Comparison of ENCODE assay signal across 10 cellular contexts in the genomic region with DNA sequence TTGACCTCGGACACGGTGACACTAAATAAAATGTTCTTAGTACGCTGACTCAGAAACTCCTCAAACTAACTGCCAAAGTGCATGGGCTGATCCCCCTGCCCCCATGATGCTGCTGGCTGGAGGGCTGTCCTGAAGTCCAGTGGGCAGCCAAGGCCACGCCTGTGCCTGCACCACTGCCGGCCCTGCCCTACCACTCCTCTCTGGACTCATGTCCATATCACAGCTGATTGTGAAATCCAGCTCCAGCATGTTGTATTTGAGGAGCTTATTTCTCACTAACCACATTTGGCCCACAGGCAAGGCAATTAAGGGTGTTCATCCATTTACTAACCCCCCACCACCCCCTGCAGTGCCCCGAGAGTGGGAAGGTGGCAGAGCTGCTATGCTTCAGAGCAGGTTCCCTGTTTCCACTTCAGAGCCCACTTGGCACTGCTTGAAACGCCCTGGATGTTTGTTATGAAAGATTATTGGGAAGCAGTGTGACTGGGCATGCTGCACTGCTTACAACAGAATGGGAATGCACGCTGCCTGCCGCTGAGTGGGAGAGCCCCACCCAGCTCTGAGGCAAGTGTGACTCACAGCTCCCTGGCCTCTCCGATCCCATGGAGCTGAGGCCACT.
DNase-seq lines count a peak whose midpoint lies in the region; ATAC-seq and TF ChIP-seq lines count a peak whose summit lies in the region.
"Had no signal": no experiment of that assay in that cellular context is flagged by ENCODE, and none has a peak within 500 bp of the region (broad histone marks: within the 10 kb centered on the region; RNA-seq: fewer than 3 reads in every experiment).

No MANE protein-coding gene starts in this region.

- H3K9ac ChIP-seq in stomach smooth muscle (ENCODE audit: low read length in 2 of 2) (no peak overlapping the region), MM.1S (ENCODE audit: low read length) (no peak overlapping the region)

- intact Hi-C loops in right cardiac atrium (cut with DNase I), result no loop called here

- TF ChIP-seq CTCF in MM.1S (IDR thresholded peaks at IDR 0.05; ENCODE audit: low read length), result no peak

- DNase-seq in GOT3 (lab: John Stamatoyannopoulos, UW), result peak; percentile 76
- DNase-seq in amygdala (lab: John Stamatoyannopoulos, UW), result peak in 29 of 56 donors; percentile 4 to 64 (median 23)
- DNase-seq in right cardiac atrium, result peak; percentile 82 to 90 (median 84)
- DNase-seq in MM.1S, result no peak
- DNase-seq in Kasumi-1 (lab: John Stamatoyannopoulos, UW), result no peak
- DNase-seq: activated CD8-positive, alpha-beta memory T cell treated with anti-CD3 and anti-CD28 coated beads, Interleukin-2, amount 50 U/mL, for 4 hours; natural killer cell had no signal

- H3K4me2 ChIP-seq in MM.1S (ENCODE audit: low read depth, low read length), result no peak overlapping the region

- H3K79me2 ChIP-seq in MM.1S (ENCODE audit: low read length), result no peaks in the 10 kb centered on the region

- H3K9me3 ChIP-seq in right cardiac atrium (ENCODE audit: control insufficient read depth, low read length) (no peaks in the 10 kb centered on the region), stomach smooth muscle (ENCODE audit: control insufficient read depth in 2 of 2, low read length in 2 of 2) (peaks cover 0 to 3% of the 10 kb centered on the region in 2 donors), MM.1S (replicated peaks; ENCODE audit: insufficient read depth, low read length) (no peaks in the 10 kb centered on the region)

- H3K27me3 ChIP-seq in right cardiac atrium (ENCODE audit: control insufficient read depth, insufficient read depth) (no peaks in the 10 kb centered on the region), stomach smooth muscle (ENCODE audit: control insufficient read depth in 1 of 2, insufficient read depth in 2 of 2, low read length in 2 of 2) (no peaks in the 10 kb centered on the region), MM.1S (replicated peaks; ENCODE audit: insufficient read depth, low read length) (peaks cover 3% of the 10 kb centered on the region; the same call in 1 of the 2 replicates)

- H3F3A ChIP-seq in MM.1S (ENCODE audit: insufficient read depth, low read length), result no peaks in the 10 kb centered on the region

- WGBS in right cardiac atrium, result 61% methylated on average over 10 of the region's 10 CpGs

- ATAC-seq in right cardiac atrium (peak; percentile 95 to 97), GM19023 (IDR thresholded peaks at IDR 0.05; ENCODE audit: unreplicated experiment) (no peak), GM19452 (IDR thresholded peaks at IDR 0.05; ENCODE audit: unreplicated experiment) (no peak)
- ATAC-seq: natural killer cell had no signal

- H3K36me3 ChIP-seq in stomach smooth muscle (ENCODE audit: control insufficient read depth in 2 of 2, insufficient read depth in 2 of 2, low read length in 2 of 2), result no peaks in the 10 kb centered on the region
- no peaks in the 10 kb centered on the region for H3K36me3 ChIP-seq in MM.1S (replicated peaks; ENCODE audit: insufficient read depth, low read length)

- no peaks in the 10 kb centered on the region for H3K9me2 ChIP-seq in MM.1S (replicated peaks; ENCODE audit: insufficient read depth, low read length)

- H2AFZ ChIP-seq in MM.1S (ENCODE audit: low read length), result no peak overlapping the region

- H3K27ac ChIP-seq in right cardiac atrium (ENCODE audit: low read length), result peak overlapping the region; percentile 49
- H3K27ac ChIP-seq in stomach smooth muscle (ENCODE audit: low read length), result peak overlapping the region; percentile 60
- H3K27ac ChIP-seq in MM.1S (ENCODE audit: low read length), result no peak overlapping the region

- H3K4me1 ChIP-seq in right cardiac atrium (ENCODE audit: control insufficient read depth, insufficient read depth, low read length), result no peaks in the 10 kb centered on the region
- peaks cover 3% of the 10 kb centered on the region for H3K4me1 ChIP-seq in stomach smooth muscle (ENCODE audit: control insufficient read depth, insufficient read depth, low read length)
- H3K4me1 ChIP-seq in MM.1S (ENCODE audit: low read length), result no peaks in the 10 kb centered on the region

- H3K4me3 ChIP-seq in right cardiac atrium (ENCODE audit: low read length) (no peak overlapping the region), stomach smooth muscle (ENCODE audit: low read length in 2 of 2) (no peak overlapping the region), MM.1S (ENCODE audit: low read length) (no peak overlapping the region)

- no peaks in the 10 kb centered on the region for H4K20me1 ChIP-seq in MM.1S (ENCODE audit: insufficient read depth, low read length)

Comparison
In these comparisons a context has a peak if more than half of its experiments do, and no peak if none do; other contexts are left out.
1. DNase-seq: peak in GOT3 (single experiment), amygdala (29 of 56) and right cardiac atrium (3 of 3); none in MM.1S (single experiment) and Kasumi-1 (0 of 2).
2. ATAC-seq: peak in right cardiac atrium (2 of 2); none in GM19023 (single experiment) and GM19452 (single experiment).